Comparison of ENCODE assay signal across 19 cellular contexts in genomic region chr9:89383030-89383720, GRCh38.
DNase-seq lines count a peak whose midpoint lies in the region; ATAC-seq and TF ChIP-seq lines count a peak whose summit lies in the region.
"Had no signal": no experiment of that assay in that cellular context is flagged by ENCODE, and none has a peak within 500 bp of the region (broad histone marks: within the 10 kb centered on the region; RNA-seq: fewer than 3 reads in every experiment).

No MANE protein-coding gene starts in this region.

- WGBS in hepatocyte (ENCODE audit: low lambda C conversion rate, missing lambda C conversion rate) = 90% methylated on average over 16 of the region's 16 CpGs

- peak overlapping the region; percentile 82 to 96 (median 91) for H3K4me2 ChIP-seq in BLaER1 treated with 17β-estradiol and CSF1 and Interleukin-3, amounts not matched to agents 10 nM and 100 nM
- no peak overlapping the region for H3K4me2 ChIP-seq in DND-41 (ENCODE audit: insufficient read depth, low read length)
- H3K4me2 ChIP-seq in hepatocyte = no peak overlapping the region

- peaks cover 0 to 3% (median 0%) of the 10 kb centered on the region in 11 experiments; a peak in 5 of 22 replicates for H3K9me3 ChIP-seq in BLaER1 treated with 17β-estradiol and CSF1 and Interleukin-3, amounts not matched to agents 10 nM and 100 nM (replicated peaks in 1 of 11)
- H3K9me3 ChIP-seq in DND-41 (ENCODE audit: insufficient read depth, low read length, severe bottlenecking) = no peaks in the 10 kb centered on the region
- H3K9me3 ChIP-seq in hepatocyte (ENCODE audit: low read depth) = no peaks in the 10 kb centered on the region
- H3K9me3 ChIP-seq: tibial nerve had no signal

- peak overlapping the region in 6 of 10 experiments; percentile 9 to 35 (median 16); a peak in 6 of 20 replicates for H3K4me3 ChIP-seq in BLaER1 treated with 17β-estradiol and CSF1 and Interleukin-3, amounts not matched to agents 10 nM and 100 nM
- no peak overlapping the region for H3K4me3 ChIP-seq in DND-41 (ENCODE audit: low read depth in 1 of 2, low read length in 2 of 2)
- H3K4me3 ChIP-seq in hepatocyte = no peak overlapping the region
- H3K4me3 ChIP-seq: tibial nerve had no signal

- POLR2A ChIA-PET in naive thymus-derived CD8-positive, alpha-beta T cell (lab: Charles Lee) = interaction anchor here (0.6 to 1.8 kb wide), 4 partner anchors 9 to 1979 kb away, joined by 3 to 7 read pairs (median 4); no protein-coding TSS in a partner anchor

- peaks cover 0 to 49% (median 8%) of the 10 kb centered on the region in 11 experiments; a peak in 12 of 22 replicates for H4K20me1 ChIP-seq in BLaER1 treated with 17β-estradiol and CSF1 and Interleukin-3, amounts not matched to agents 10 nM and 100 nM
- H4K20me1 ChIP-seq in DND-41 (ENCODE audit: insufficient read depth, low read length) = peaks cover 21% of the 10 kb centered on the region
- no peaks in the 10 kb centered on the region for H4K20me1 ChIP-seq in hepatocyte (ENCODE audit: insufficient read depth, poor library complexity, severe bottlenecking)

- no peaks in the 10 kb centered on the region for H3K9me3 Mint-ChIP-seq in activated naive CD4-positive, alpha-beta T cell treated with anti-CD3 and anti-CD28 coated beads, Interleukin-2, amount 50 U/mL, for 72 hours
- H3K9me3 Mint-ChIP-seq in naive thymus-derived CD8-positive, alpha-beta T cell = no peaks in the 10 kb centered on the region
- H3K9me3 Mint-ChIP-seq: HFFc6 had no signal

- H3K79me2 ChIP-seq in DND-41 (ENCODE audit: insufficient read depth, low read length) = no peaks in the 10 kb centered on the region
- no peaks in the 10 kb centered on the region for H3K79me2 ChIP-seq in hepatocyte
- H3K79me2 ChIP-seq: parathyroid adenoma had no signal

- DNase-seq in DND-41 (no peak), hepatocyte (ENCODE audit: low spot score) (no peak), NCI-H1092 treated with DMSO at 0.1 percent for 48 hours (lab: John Stamatoyannopoulos, UW) (no peak), SIG-M5 treated with dmso at 0.1 percent for 504 hours (lab: John Stamatoyannopoulos, UW; ENCODE audit: unreplicated experiment) (no peak), NCI-H1694 treated with DMSO at 0.1 percent for 48 hours (lab: John Stamatoyannopoulos, UW) (no peak)
- no peak for DNase-seq in activated naive CD4-positive, alpha-beta T cell treated with anti-CD3 and anti-CD28 coated beads, Interleukin-2, amount 50 U/mL, for 72 hours (ENCODE audit: low spot score in 2 of 2)
- DNase-seq in naive thymus-derived CD8-positive, alpha-beta T cell = no peak
- DNase-seq: activated gamma-delta T cell; AML-193; effector CD4-positive, alpha-beta T cell; HFFc6; hippocampal formation; NCI-H146; NCI-H345; T-helper 9 cell had no signal

- H3K27ac ChIP-seq in BLaER1 treated with 17β-estradiol and CSF1 and Interleukin-3, amounts not matched to agents 10 nM and 100 nM = peak overlapping the region in 7 of 11 experiments; percentile 47 to 69 (median 60); a peak in 12 of 22 replicates
- H3K27ac ChIP-seq in DND-41 (ENCODE audit: low read length) (peak overlapping the region; percentile 8; the same call in 1 of the 2 replicates), hepatocyte (no peak overlapping the region)
- H3K27ac ChIP-seq: parathyroid adenoma, tibial nerve had no signal

- H3K9ac ChIP-seq in BLaER1 treated with 17β-estradiol and CSF1 and Interleukin-3, amounts not matched to agents 10 nM and 100 nM = peak overlapping the region in 10 of 11 experiments; percentile 7 to 54 (median 34); a peak in 14 of 22 replicates
- no peak overlapping the region for H3K9ac ChIP-seq in DND-41 (ENCODE audit: low read depth, low read length)
- H3K9ac ChIP-seq: parathyroid adenoma had no signal

- peaks cover 36 to 63% of the 10 kb centered on the region in 2 donors for H3K36me3 Mint-ChIP-seq in activated naive CD4-positive, alpha-beta T cell treated with anti-CD3 and anti-CD28 coated beads, Interleukin-2, amount 50 U/mL, for 72 hours
- peaks cover 0 to 94% (median 35%) of the 10 kb centered on the region in 3 donors for H3K36me3 Mint-ChIP-seq in naive thymus-derived CD8-positive, alpha-beta T cell

- no peaks in the 10 kb centered on the region for H3K9me2 ChIP-seq in hepatocyte (replicated peaks; ENCODE audit: insufficient read depth)

- H3K4me3 Mint-ChIP-seq in naive thymus-derived CD8-positive, alpha-beta T cell = peak overlapping the region in 1 of 10 donors; percentile 36
- H3K4me3 Mint-ChIP-seq: HFFc6 had no signal

- H2AFZ ChIP-seq in DND-41 (ENCODE audit: low read depth, low read length) (no peak overlapping the region), hepatocyte (no peak overlapping the region)
- H2AFZ ChIP-seq: parathyroid adenoma had no signal

- H3K4me1 Mint-ChIP-seq in naive thymus-derived CD8-positive, alpha-beta T cell = peaks cover 26 to 58% (median 41%) of the 10 kb centered on the region in 4 donors

- peaks cover 28 to 76% (median 61%) of the 10 kb centered on the region in 11 experiments for H3K36me3 ChIP-seq in BLaER1 treated with 17β-estradiol and CSF1 and Interleukin-3, amounts not matched to agents 10 nM and 100 nM
- peaks cover 98% of the 10 kb centered on the region for H3K36me3 ChIP-seq in DND-41 (ENCODE audit: insufficient read depth, low read length)
- H3K36me3 ChIP-seq in hepatocyte (replicated peaks; ENCODE audit: insufficient read depth, low read depth) = no peaks in the 10 kb centered on the region

- no peaks in the 10 kb centered on the region for H3K27me3 ChIP-seq in BLaER1 treated with 17β-estradiol and CSF1 and Interleukin-3, amounts not matched to agents 10 nM and 100 nM
- H3K27me3 ChIP-seq in DND-41 (ENCODE audit: insufficient read depth, low read length, poor library complexity) (no peaks in the 10 kb centered on the region), hepatocyte (no peaks in the 10 kb centered on the region)
- H3K27me3 ChIP-seq: tibial nerve had no signal

- H3K27ac Mint-ChIP-seq in activated naive CD4-positive, alpha-beta T cell treated with anti-CD3 and anti-CD28 coated beads, Interleukin-2, amount 50 U/mL, for 72 hours = peak overlapping the region; percentile 66 to 91
- peak overlapping the region; percentile 22 to 89 (median 60) for H3K27ac Mint-ChIP-seq in naive thymus-derived CD8-positive, alpha-beta T cell
- H3K27ac Mint-ChIP-seq: HFFc6 had no signal

- no peaks in the 10 kb centered on the region for H3K27me3 Mint-ChIP-seq in naive thymus-derived CD8-positive, alpha-beta T cell

- TF ChIP-seq CTCF in DND-41 (IDR thresholded peaks at IDR 0.05; ENCODE audit: borderline replicate concordance, extremely low read depth, low read length, poor library complexity, severe bottlenecking) (peak; percentile 1), hepatocyte (IDR thresholded peaks at IDR 0.05; ENCODE audit: poor library complexity) (no peak)

- no peak for ATAC-seq in DND-41 (ENCODE audit: insufficient read depth, low read depth)
- ATAC-seq in activated naive CD4-positive, alpha-beta T cell treated with anti-CD3 and anti-CD28 coated beads, Interleukin-2, amount 50 U/mL, for 72 hours = peak in 1 of 2 donors; percentile 21
- ATAC-seq in naive thymus-derived CD8-positive, alpha-beta T cell = no peak
- ATAC-seq: Right ventricle myocardium inferior had no signal

- H3K4me1 ChIP-seq in BLaER1 treated with 17β-estradiol and CSF1 and Interleukin-3, amounts not matched to agents 10 nM and 100 nM = peaks cover 48 to 89% (median 73%) of the 10 kb centered on the region in 10 experiments
- H3K4me1 ChIP-seq in DND-41 (ENCODE audit: insufficient read depth, low read length) (no peaks in the 10 kb centered on the region), hepatocyte (ENCODE audit: insufficient read depth) (no peaks in the 10 kb centered on the region)
- H3K4me1 ChIP-seq: parathyroid adenoma had no signal

Comparison
In these comparisons a context has a peak if more than half of its experiments do, and no peak if none do; other contexts are left out.
1. H3K4me2 ChIP-seq: peak in BLaER1 treated with 17β-estradiol and CSF1 and Interleukin-3, amounts not matched to agents 10 nM and 100 nM (11 of 11); none in DND-41 (single experiment) and hepatocyte (single experiment).
2. H3K4me3 ChIP-seq: peak in BLaER1 treated with 17β-estradiol and CSF1 and Interleukin-3, amounts not matched to agents 10 nM and 100 nM (6 of 10); none in DND-41 (0 of 2) and hepatocyte (single experiment).